Comparison of ENCODE assay signal across 8 cellular contexts in the genomic region with DNA sequence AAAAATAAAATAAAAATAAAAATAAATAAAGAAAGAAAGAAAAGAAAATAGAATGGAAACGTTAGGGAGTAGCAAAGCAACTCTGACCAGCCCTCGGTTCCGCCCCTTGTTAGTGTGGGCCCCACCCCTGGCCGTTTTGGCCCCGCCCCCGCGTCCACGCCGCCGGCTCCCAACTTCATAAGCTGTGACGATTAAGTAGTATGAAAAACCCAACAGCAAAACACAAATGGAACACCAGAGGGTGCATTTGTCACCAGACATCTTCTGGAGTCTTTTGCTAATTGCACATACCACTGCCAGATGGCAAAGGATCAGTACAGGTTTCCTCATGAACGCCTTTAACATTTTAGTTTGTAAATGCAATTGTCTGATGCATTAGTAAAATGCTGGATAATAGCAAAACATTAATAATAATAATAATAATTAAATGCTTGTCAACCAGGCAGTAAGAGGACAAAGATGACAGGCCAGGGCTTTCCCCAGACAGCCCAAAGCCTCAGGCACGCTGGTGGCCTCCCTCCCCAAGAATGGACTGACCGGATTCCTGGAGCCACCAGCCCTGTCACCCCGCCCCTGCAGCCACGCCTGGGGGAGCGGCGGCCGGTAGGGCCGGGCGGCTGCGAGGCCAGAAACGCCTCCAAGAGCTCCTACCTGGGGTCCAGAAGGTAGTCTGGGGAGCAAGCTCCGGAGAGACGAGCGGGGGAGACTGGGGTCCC. TPM values are rescaled to one million over a fixed set of nuclear protein-coding genes. Genes with fewer than 3 reads are reported as not detected.
DNase-seq lines count a peak whose midpoint lies in the region; ATAC-seq and TF ChIP-seq lines count a peak whose summit lies in the region.

No MANE protein-coding gene starts in this region.

- H3K4me3 ChIP-seq in OCI-LY1 (ENCODE audit: low read depth, low read length, poor library complexity, severe bottlenecking) (no peak overlapping the region), esophagus (ENCODE audit: low read depth in 1 of 2, low read length in 2 of 2) (no peak overlapping the region)

- H3K4me3 Mint-ChIP-seq in naive B cell, result no peak overlapping the region
- H3K4me3 Mint-ChIP-seq in stimulated activated effector memory CD8-positive, alpha-beta T cell treated with anti-CD3 and anti-CD28 coated beads, Interleukin-12 subunit alpha, Interleukin-12 subunit beta, amount 100 ng/mL, for 72 hours, result no peak overlapping the region

- H3K36me3 ChIP-seq in OCI-LY1 (ENCODE audit: insufficient read depth, low read length) (no peaks in the 10 kb centered on the region), esophagus (ENCODE audit: control insufficient read depth in 2 of 2, insufficient read depth in 2 of 2, low read length in 1 of 2) (no peaks in the 10 kb centered on the region)

- peak; percentile 31 for TF ChIP-seq CTCF in OCI-LY1 (IDR thresholded peaks at IDR 0.05; ENCODE audit: low read length)

- H3K4me1 ChIP-seq in OCI-LY1 (ENCODE audit: insufficient read depth, low read length, severe bottlenecking) (peaks cover 11% of the 10 kb centered on the region), esophagus (ENCODE audit: control insufficient read depth in 2 of 2, insufficient read depth in 2 of 2, low read length in 1 of 2) (peaks cover 0 to 4% of the 10 kb centered on the region in 2 donors)

- 15 to 18% methylated on average over 26 of the region's 26 CpGs for WGBS in esophagus, 2 donors

- peaks cover 0 to 7% (median 0%) of the 10 kb centered on the region in 3 donors for H3K4me1 Mint-ChIP-seq in naive B cell
- peaks cover 15% of the 10 kb centered on the region for H3K4me1 Mint-ChIP-seq in stimulated activated effector memory CD8-positive, alpha-beta T cell treated with anti-CD3 and anti-CD28 coated beads, Interleukin-12 subunit alpha, Interleukin-12 subunit beta, amount 100 ng/mL, for 72 hours

- no peaks in the 10 kb centered on the region for H3K79me2 ChIP-seq in OCI-LY1 (ENCODE audit: insufficient read depth, low read length)

- H3K9me3 ChIP-seq in OCI-LY1 (ENCODE audit: low read length) (no peaks in the 10 kb centered on the region), esophagus (ENCODE audit: control insufficient read depth in 2 of 2, insufficient read depth in 1 of 2, low read depth in 1 of 2, low read length in 1 of 2) (no peaks in the 10 kb centered on the region)

- peak overlapping the region in 1 of 6 donors; percentile 60 for H3K27ac Mint-ChIP-seq in naive B cell
- no peak overlapping the region for H3K27ac Mint-ChIP-seq in stimulated activated effector memory CD8-positive, alpha-beta T cell treated with anti-CD3 and anti-CD28 coated beads, Interleukin-12 subunit alpha, Interleukin-12 subunit beta, amount 100 ng/mL, for 72 hours

- H3K9me2 ChIP-seq in OCI-LY1 (ENCODE audit: low read depth, low read length), result no peaks in the 10 kb centered on the region

- no peaks in the 10 kb centered on the region for H3K36me3 Mint-ChIP-seq in naive B cell
- H3K36me3 Mint-ChIP-seq in stimulated activated effector memory CD8-positive, alpha-beta T cell treated with anti-CD3 and anti-CD28 coated beads, Interleukin-12 subunit alpha, Interleukin-12 subunit beta, amount 100 ng/mL, for 72 hours, result peaks cover 5% of the 10 kb centered on the region

- H3K9ac ChIP-seq in OCI-LY1 (ENCODE audit: low read length), result no peak overlapping the region

- DNase-seq in GDM1 (lab: John Stamatoyannopoulos, UW), result peak; percentile 64
- peak; percentile 40 for DNase-seq in HS-5 (ENCODE audit: low read depth)
- peak; percentile 61 for DNase-seq in activated T-cell treated with anti-CD3 and anti-CD28 coated beads for 24 hours (ENCODE audit: low read depth)
- peak; percentile 56 for DNase-seq in naive B cell
- peak; percentile 22 to 74 for DNase-seq in stimulated activated effector memory CD8-positive, alpha-beta T cell treated with anti-CD3 and anti-CD28 coated beads, Interleukin-12 subunit alpha, Interleukin-12 subunit beta, amount 100 ng/mL, for 72 hours (ENCODE audit: low spot score in 2 of 2)

- no peaks in the 10 kb centered on the region for H3K27me3 Mint-ChIP-seq in naive B cell

- H3K27me3 ChIP-seq in OCI-LY1 (ENCODE audit: insufficient read depth, low read length) (no peaks in the 10 kb centered on the region), esophagus (ENCODE audit: control insufficient read depth in 1 of 2, insufficient read depth in 2 of 2, low read length in 2 of 2) (no peaks in the 10 kb centered on the region)

- H3K9me3 Mint-ChIP-seq in naive B cell, result no peaks in the 10 kb centered on the region
- H3K9me3 Mint-ChIP-seq in stimulated activated effector memory CD8-positive, alpha-beta T cell treated with anti-CD3 and anti-CD28 coated beads, Interleukin-12 subunit alpha, Interleukin-12 subunit beta, amount 100 ng/mL, for 72 hours, result no peaks in the 10 kb centered on the region

- H4K20me1 ChIP-seq in OCI-LY1 (ENCODE audit: insufficient read depth, low read length), result no peaks in the 10 kb centered on the region

- H3K4me2 ChIP-seq in OCI-LY1 (ENCODE audit: low read length), result no peak overlapping the region

- H3K27ac ChIP-seq in OCI-LY1 (ENCODE audit: low read depth, low read length, poor library complexity, severe bottlenecking) (no peak overlapping the region), esophagus (ENCODE audit: low read depth in 2 of 2, low read length in 1 of 2) (peak overlapping the region; percentile 41 to 46)

- ATAC-seq in naive B cell (ENCODE audit: low read depth in 2 of 2) (peak; percentile 93 to 97), HG03378 (IDR thresholded peaks at IDR 0.05; ENCODE audit: unreplicated experiment) (no peak)
- ATAC-seq in stimulated activated effector memory CD8-positive, alpha-beta T cell treated with anti-CD3 and anti-CD28 coated beads, Interleukin-12 subunit alpha, Interleukin-12 subunit beta, amount 100 ng/mL, for 72 hours, result peak; percentile 78

- no peak overlapping the region for H2AFZ ChIP-seq in OCI-LY1 (ENCODE audit: low read length)

- H3F3A ChIP-seq in OCI-LY1 (ENCODE audit: insufficient read depth, low read length), result no peaks in the 10 kb centered on the region

RNA-seq across cellular contexts. Expression of a gene that starts 23.6 kb away (rescaled TPM):
- polyA plus RNA-seq in esophagus, result 100 to 1,000 TPM; 132 to 194 TPM
- 100 to 1,000 TPM; 133 to 338 (median 304) TPM for polyA plus RNA-seq in naive B cell (ENCODE audit: low read depth in 6 of 6)
